In genomic region chr14:20666400-20666961, GRCh38 we compare ENCODE assay signal across 13 cellular contexts. TPM values are rescaled to one million over a fixed set of nuclear protein-coding genes. Genes with fewer than 3 reads are reported as not detected.
A peak's percentile ranks its signal among the peaks of the same experiment; 100 is the strongest.
DNase-seq lines count a peak whose midpoint lies in the region; ATAC-seq and TF ChIP-seq lines count a peak whose summit lies in the region.
"Not testable (repeated sequence)": the region's sequence is repeated elsewhere in the genome, so short reads cannot be mapped to it uniquely, and the experiment has no call there.
"Had no signal": no experiment of that assay in that cellular context is flagged by ENCODE, and none has a peak within 500 bp of the region (broad histone marks: within the 10 kb centered on the region; RNA-seq: fewer than 3 reads in every experiment).

No MANE protein-coding gene starts in this region.

- H4K20me1 ChIP-seq in OCI-LY3 (ENCODE audit: insufficient read depth, low read length); SU-DHL-6 (ENCODE audit: low read depth, low read length): not testable (repeated sequence)

- H3K4me2 ChIP-seq in OCI-LY3 (ENCODE audit: low read length) (peak overlapping the region; percentile 71), SU-DHL-6 (ENCODE audit: low read depth, low read length, poor library complexity, severe bottlenecking) (peak overlapping the region; percentile 21)

- intact Hi-C loops in CD4-positive, alpha-beta T cell (cut with DNase I, micrococcal nuclease): not testable (repeated sequence)

- H3K4me1 Mint-ChIP-seq in CD4-positive, alpha-beta T cell (ENCODE audit: low read depth): peaks cover 40% of the 10 kb centered on the region
- H3K4me1 Mint-ChIP-seq in IgD-negative memory B cell (peaks cover 29 to 59% (median 48%) of the 10 kb centered on the region in 3 donors), naive B cell (peaks cover 50 to 78% (median 56%) of the 10 kb centered on the region in 3 donors)
- H3K4me1 Mint-ChIP-seq in activated naive CD4-positive, alpha-beta T cell treated with anti-CD3 and anti-CD28 coated beads, Interleukin-2, amount 10 ng/mL, durations not matched to agents 7 days and 5 days: peaks cover 52% of the 10 kb centered on the region

- not testable (repeated sequence) for H3K27me3 Mint-ChIP-seq in CD4-positive, alpha-beta T cell; IgD-negative memory B cell; naive B cell
- H3K27me3 Mint-ChIP-seq in activated naive CD4-positive, alpha-beta T cell treated with anti-CD3 and anti-CD28 coated beads, Interleukin-2, amount 10 ng/mL, durations not matched to agents 7 days and 5 days: peaks cover 41% of the 10 kb centered on the region

- H3K36me3 ChIP-seq in OCI-LY3 (replicated peaks; ENCODE audit: low read depth, low read length); SU-DHL-6 (ENCODE audit: low read length): not testable (repeated sequence)

- ATAC-seq in CD4-positive, alpha-beta T cell (ENCODE audit: poor library complexity); naive B cell (ENCODE audit: low read depth in 2 of 2): not testable (repeated sequence)

- H3K9ac ChIP-seq in OCI-LY3 (ENCODE audit: low read length): peak overlapping the region; percentile 73
- not testable (repeated sequence) for H3K9ac ChIP-seq in SU-DHL-6 (ENCODE audit: low read length)

- H3K4me3 ChIP-seq in GM12865 (ENCODE audit: low read depth, low read length) (peak overlapping the region; percentile 61), OCI-LY3 (ENCODE audit: low read length) (peak overlapping the region; percentile 80)
- H3K4me3 ChIP-seq in SU-DHL-6 (ENCODE audit: insufficient read depth, low read length, poor library complexity, severe bottlenecking): not testable (repeated sequence)

- not testable (repeated sequence) for H3K9me3 ChIP-seq in CD4-positive, alpha-beta T cell (ENCODE audit: control insufficient read depth, low read length); OCI-LY3 (ENCODE audit: insufficient read depth, low read length); SU-DHL-6 (ENCODE audit: insufficient read depth, low read length)

- H2AFZ ChIP-seq in OCI-LY3 (ENCODE audit: low read depth, low read length): peak overlapping the region; percentile 81; the same call in 1 of the 2 replicates
- peak overlapping the region; percentile 46 for H2AFZ ChIP-seq in SU-DHL-6 (ENCODE audit: low read depth, low read length, severe bottlenecking)

- peak; percentile 34 for TF ChIP-seq POLR2A in GM18526 (IDR thresholded peaks at IDR 0.05; ENCODE audit: extremely low read depth, insufficient read length)

- H3K4me3 Mint-ChIP-seq in CD4-positive, alpha-beta T cell: peak overlapping the region; percentile 17
- H3K4me3 Mint-ChIP-seq in IgD-negative memory B cell (peak overlapping the region; percentile 74 to 87 (median 78)), naive B cell (peak overlapping the region in 5 of 8 donors; percentile 3 to 85 (median 53))
- H3K4me3 Mint-ChIP-seq in activated naive CD4-positive, alpha-beta T cell treated with anti-CD3 and anti-CD28 coated beads, Interleukin-2, amount 10 ng/mL, durations not matched to agents 7 days and 5 days: not testable (repeated sequence)

- CTCF ChIA-PET in CD4-positive, alpha-beta T cell (lab: Charles Lee): not testable (repeated sequence)
- CTCF ChIA-PET in activated naive CD4-positive, alpha-beta T cell treated with anti-CD3 and anti-CD28 coated beads, Interleukin-2, amount 10 ng/mL, durations not matched to agents 7 days and 5 days (lab: Charles Lee): interaction anchor here (4.2 kb wide), 1 partner anchor 14 kb away, joined by 56 read pairs; no protein-coding TSS in a partner anchor

- not testable (repeated sequence) for H3F3A ChIP-seq in SU-DHL-6 (ENCODE audit: insufficient read depth)

- H3K27me3 ChIP-seq in CD4-positive, alpha-beta T cell (ENCODE audit: control insufficient read depth, insufficient read depth, low read length); OCI-LY3 (ENCODE audit: low read depth, low read length); SU-DHL-6 (ENCODE audit: low read length): not testable (repeated sequence)

- POLR2A ChIA-PET in CD4-positive, alpha-beta T cell (lab: Charles Lee): not testable (repeated sequence)

- not testable (repeated sequence) for H3K79me2 ChIP-seq in OCI-LY3 (ENCODE audit: low read length); SU-DHL-6 (ENCODE audit: insufficient read depth, low read length)

- not testable (repeated sequence) for TF ChIP-seq CTCF in CD4-positive, alpha-beta T cell (IDR thresholded peaks at IDR 0.05); GM12865 (IDR thresholded peaks at IDR 0.05; ENCODE audit: insufficient read depth, low read depth, low read length, missing control alignments); SU-DHL-6 (IDR thresholded peaks at IDR 0.05; ENCODE audit: insufficient read depth, low read length, poor library complexity, severe bottlenecking)
- peak; percentile 28; the same call in 1 of the 2 replicates for TF ChIP-seq CTCF in OCI-LY3 (IDR thresholded peaks at IDR 0.05; ENCODE audit: low read depth, low read length)

- DNase-seq in CD4-positive, alpha-beta T cell; activated naive CD4-positive, alpha-beta T cell treated with anti-CD3 and anti-CD28 coated beads, Interleukin-2, amount 10 ng/mL, durations not matched to agents 7 days and 5 days; naive B cell: not testable (repeated sequence)
- DNase-seq in GM12865 (ENCODE audit: low read depth): peak; percentile 70

- not testable (repeated sequence) for H3K27ac Mint-ChIP-seq in CD4-positive, alpha-beta T cell
- H3K27ac Mint-ChIP-seq in IgD-negative memory B cell: peak overlapping the region; percentile 40 to 92 (median 66)
- peak overlapping the region; percentile 47 for H3K27ac Mint-ChIP-seq in activated naive CD4-positive, alpha-beta T cell treated with anti-CD3 and anti-CD28 coated beads, Interleukin-2, amount 10 ng/mL, durations not matched to agents 7 days and 5 days
- peak overlapping the region in 2 of 6 donors; percentile 61 to 66 for H3K27ac Mint-ChIP-seq in naive B cell

- H3K27ac ChIP-seq in CD4-positive, alpha-beta T cell (ENCODE audit: low read depth, low read length); SU-DHL-6 (ENCODE audit: low read depth, low read length): not testable (repeated sequence)
- H3K27ac ChIP-seq in OCI-LY3 (ENCODE audit: low read length): peak overlapping the region; percentile 54

- H3K9me3 Mint-ChIP-seq in CD4-positive, alpha-beta T cell; IgD-negative memory B cell; activated naive CD4-positive, alpha-beta T cell treated with anti-CD3 and anti-CD28 coated beads, Interleukin-2, amount 10 ng/mL, durations not matched to agents 7 days and 5 days; naive B cell: not testable (repeated sequence)

- H3K4me1 ChIP-seq in OCI-LY3 (ENCODE audit: low read length): peaks cover 26% of the 10 kb centered on the region

- not testable (repeated sequence) for H3K9me2 ChIP-seq in SU-DHL-6 (replicated peaks; ENCODE audit: insufficient read depth, low read length)

- not testable (repeated sequence) for H3K36me3 Mint-ChIP-seq in CD4-positive, alpha-beta T cell (ENCODE audit: low read depth); IgD-negative memory B cell; activated naive CD4-positive, alpha-beta T cell treated with anti-CD3 and anti-CD28 coated beads, Interleukin-2, amount 10 ng/mL, durations not matched to agents 7 days and 5 days; naive B cell

RNA-seq across cellular contexts. Expression of gene RNASE4, which starts 17.9 kb away (rescaled TPM):
- total RNA-seq in CD4-positive, alpha-beta T cell: under 1 TPM; 0.11 to 0.38 TPM
- polyA plus RNA-seq in IgD-negative memory B cell (9.0 TPM), naive B cell (ENCODE audit: low read depth in 6 of 6) (under 1 TPM in 5 of 6 donors, not detected in 1; 0.18 to 0.61 (median 0.34) TPM)
- total RNA-seq: H9 had no signal

RNA-seq across cellular contexts. Expression of gene ANG, which starts 22.1 kb away (rescaled TPM):
- total RNA-seq in CD4-positive, alpha-beta T cell: under 1 TPM; 0.27 to 0.92 TPM
- polyA plus RNA-seq in IgD-negative memory B cell (9.9 TPM), naive B cell (ENCODE audit: low read depth in 6 of 6) (under 1 TPM in 3 of 6 donors, not detected in 3; 0.53 to 0.63 (median 0.57) TPM)

RNA-seq across cellular contexts. Expression of gene OR6S1, which starts 25.0 kb away (rescaled TPM):
- not detected for total RNA-seq in CD4-positive, alpha-beta T cell
- polyA plus RNA-seq in IgD-negative memory B cell (not detected), naive B cell (ENCODE audit: low read depth in 6 of 6) (not detected)
- total RNA-seq: Calu3; CD4-positive, CD25-positive, alpha-beta regulatory T cell; G401; H9; HT-29 had no signal
- polyA plus RNA-seq: CD4-positive, CD25-positive, alpha-beta regulatory T cell had no signal
